In the genomic region with DNA sequence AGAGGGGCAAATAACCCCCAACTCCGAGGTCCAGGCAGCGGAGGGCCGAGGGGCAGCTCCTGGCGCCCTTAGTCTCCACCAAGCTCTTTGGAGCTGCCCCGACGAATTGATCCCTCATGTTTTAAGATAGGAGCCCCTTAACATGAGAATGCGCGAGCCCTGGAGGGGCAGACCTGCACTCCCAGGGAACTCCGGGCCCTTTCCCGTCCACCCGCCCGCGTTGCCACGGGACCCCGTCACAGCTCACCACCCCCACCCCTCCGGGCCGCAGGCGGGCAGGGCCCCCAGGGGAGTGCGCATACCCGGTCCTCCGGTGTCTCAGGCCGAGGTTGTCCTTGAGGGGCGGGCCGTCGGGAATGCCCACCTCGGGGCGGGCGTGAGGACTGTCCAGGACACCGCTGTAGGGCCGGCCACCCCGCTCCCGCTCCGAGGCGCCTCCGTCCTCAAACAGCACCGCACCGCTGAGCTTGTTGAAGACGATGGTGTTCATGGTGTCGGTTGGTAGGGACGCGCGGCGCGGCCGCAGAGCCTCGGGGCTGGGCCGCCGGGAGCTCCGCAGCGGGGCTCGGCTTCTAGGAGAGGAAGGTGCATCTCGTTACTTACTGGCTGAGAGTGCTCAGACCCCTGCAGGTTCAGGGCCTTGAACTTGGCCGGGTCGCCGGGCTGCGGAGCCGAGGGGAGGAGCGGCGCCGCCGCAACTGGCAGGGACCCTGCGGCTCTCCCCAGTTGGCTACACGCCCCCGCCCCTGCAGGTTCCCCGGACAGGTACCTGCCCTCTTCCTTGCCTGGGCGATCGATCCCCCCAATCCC, we compare ENCODE assay signal across 8 cellular contexts. TPM values are rescaled to one million over a fixed set of nuclear protein-coding genes. Genes with fewer than 3 reads are reported as not detected.
DNase-seq lines count a peak whose midpoint lies in the region; ATAC-seq and TF ChIP-seq lines count a peak whose summit lies in the region.

No MANE protein-coding gene starts in this region.

- peak; percentile 8 for ATAC-seq in GM21723 (IDR thresholded peaks at IDR 0.05; ENCODE audit: unreplicated experiment)

- H3K27me3 ChIP-seq in WERI-Rb-1 (ENCODE audit: insufficient read depth, low read depth, severe bottlenecking) = peaks cover 59% of the 10 kb centered on the region

- H3K4me3 ChIP-seq in WERI-Rb-1 (ENCODE audit: low read depth, low read length) (peak overlapping the region; percentile 44), mesodermal cell (ENCODE audit: extremely low read depth, insufficient read depth, low read length, poor library complexity, severe bottlenecking) (peak overlapping the region; percentile 61)

- H3K27ac ChIP-seq in WERI-Rb-1 = no peak overlapping the region
- no peak overlapping the region for H3K27ac ChIP-seq in mesodermal cell (ENCODE audit: low read depth, low read length, severe bottlenecking)
- peak overlapping the region; percentile 27 for H3K27ac ChIP-seq in temporal lobe (ENCODE audit: low read depth, low read length)

- TF ChIP-seq CTCF in WERI-Rb-1 (IDR thresholded peaks at IDR 0.05; ENCODE audit: low read depth, low read length) = no peak

- 1% methylated on average over 48 of the region's 67 CpGs for WGBS in mesodermal cell (ENCODE audit: insufficient coverage in 2 of 2), 2 experiments

- H3K9me3 ChIP-seq in WERI-Rb-1 (ENCODE audit: severe bottlenecking) (no peaks in the 10 kb centered on the region), mesodermal cell (ENCODE audit: control insufficient read depth, low read length) (no peaks in the 10 kb centered on the region)

- H3K36me3 ChIP-seq in WERI-Rb-1 (no peaks in the 10 kb centered on the region), mesodermal cell (ENCODE audit: control insufficient read depth, insufficient read depth, low read length) (no peaks in the 10 kb centered on the region)

- H3K4me1 ChIP-seq in mesodermal cell (ENCODE audit: control insufficient read depth, insufficient read depth, low read length, poor library complexity, severe bottlenecking) = peaks cover 23% of the 10 kb centered on the region

- no peak for DNase-seq in WERI-Rb-1
- peak; percentile 66 for DNase-seq in ecto neural progenitor cell (ENCODE audit: low spot score)
- DNase-seq in germinal center (ENCODE audit: low spot score) = no peak
- DNase-seq in RPMI8226 = no peak
- no peak for DNase-seq in MV-4-11 (lab: John Stamatoyannopoulos, UW)

RNA-seq across cellular contexts. Expression of a gene that starts 2.5 kb away (rescaled TPM):
- polyA plus RNA-seq in mesodermal cell (2013, experiment 1 of 2) = not detected
- 0.15 TPM for polyA plus RNA-seq in mesodermal cell (2013, experiment 2 of 2)
- 0.49 TPM for total RNA-seq in temporal lobe
